2 cellular contexts compared by ENCODE assay signal in the genomic region with DNA sequence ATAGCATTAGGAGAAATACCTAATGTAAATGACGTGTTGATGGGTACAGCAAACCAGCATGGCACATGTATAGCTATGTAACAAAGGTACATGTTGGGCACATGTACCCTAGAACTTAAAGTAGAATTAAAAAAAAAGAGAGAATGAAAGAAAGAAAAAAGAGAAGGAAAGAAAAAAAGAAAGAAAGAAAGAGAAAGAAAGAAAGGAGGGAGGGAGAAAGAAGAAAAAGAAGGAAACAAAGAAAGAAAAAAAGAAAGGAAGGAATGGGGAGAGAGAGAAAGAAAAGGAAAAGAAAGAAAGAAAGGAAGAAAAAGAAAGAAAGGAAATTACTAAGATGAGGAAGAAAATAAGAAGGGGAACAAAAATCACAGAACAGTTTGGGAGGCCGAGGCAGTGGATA.
TF ChIP-seq lines count a peak whose summit lies in the region.

No MANE protein-coding gene starts in this region.

TF ChIP-seq in HepG2, 621 proteins besides CTCF, POLR2A, EP300 and RAD21 (continued from another document and continues in another):
- no peak for TF ChIP-seq SRSF9 (IDR thresholded peaks at IDR 0.05; ENCODE audit: borderline replicate concordance, insufficient read depth, low read depth, low read length, poor library complexity, severe bottlenecking)
- no peak for TF ChIP-seq DPF2 (CRISPR knock-in tag; IDR thresholded peaks at IDR 0.05; ENCODE audit: borderline replicate concordance, low read depth)
- TF ChIP-seq ZNF850 (CRISPR knock-in tag; conservative IDR thresholded peaks at IDR 0.05): no peak
- TF ChIP-seq, protein P1, sequence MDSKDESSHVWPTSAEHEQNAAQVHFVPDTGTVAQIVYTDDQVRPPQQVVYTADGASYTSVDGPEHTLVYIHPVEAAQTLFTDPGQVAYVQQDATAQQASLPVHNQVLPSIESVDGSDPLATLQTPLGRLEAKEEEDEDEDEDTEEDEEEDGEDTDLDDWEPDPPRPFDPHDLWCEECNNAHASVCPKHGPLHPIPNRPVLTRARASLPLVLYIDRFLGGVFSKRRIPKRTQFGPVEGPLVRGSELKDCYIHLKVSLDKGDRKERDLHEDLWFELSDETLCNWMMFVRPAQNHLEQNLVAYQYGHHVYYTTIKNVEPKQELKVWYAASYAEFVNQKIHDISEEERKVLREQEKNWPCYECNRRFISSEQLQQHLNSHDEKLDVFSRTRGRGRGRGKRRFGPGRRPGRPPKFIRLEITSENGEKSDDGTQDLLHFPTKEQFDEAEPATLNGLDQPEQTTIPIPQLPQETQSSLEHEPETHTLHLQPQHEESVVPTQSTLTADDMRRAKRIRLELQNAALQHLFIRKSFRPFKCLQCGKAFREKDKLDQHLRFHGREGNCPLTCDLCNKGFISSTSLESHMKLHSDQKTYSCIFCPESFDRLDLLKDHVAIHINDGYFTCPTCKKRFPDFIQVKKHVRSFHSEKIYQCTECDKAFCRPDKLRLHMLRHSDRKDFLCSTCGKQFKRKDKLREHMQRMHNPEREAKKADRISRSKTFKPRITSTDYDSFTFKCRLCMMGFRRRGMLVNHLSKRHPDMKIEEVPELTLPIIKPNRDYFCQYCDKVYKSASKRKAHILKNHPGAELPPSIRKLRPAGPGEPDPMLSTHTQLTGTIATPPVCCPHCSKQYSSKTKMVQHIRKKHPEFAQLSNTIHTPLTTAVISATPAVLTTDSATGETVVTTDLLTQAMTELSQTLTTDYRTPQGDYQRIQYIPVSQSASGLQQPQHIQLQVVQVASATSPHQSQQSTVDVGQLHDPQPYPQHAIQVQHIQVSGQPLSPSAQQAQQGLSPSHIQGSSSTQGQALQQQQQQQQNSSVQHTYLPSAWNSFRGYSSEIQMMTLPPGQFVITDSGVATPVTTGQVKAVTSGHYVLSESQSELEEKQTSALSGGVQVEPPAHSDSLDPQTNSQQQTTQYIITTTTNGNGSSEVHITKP (CRISPR knock-in tag; IDR thresholded peaks at IDR 0.05; ENCODE audit: low read depth): no peak
- no peak for TF ChIP-seq PBX3 (CRISPR knock-in tag; IDR thresholded peaks at IDR 0.05; ENCODE audit: borderline replicate concordance)
- TF ChIP-seq JDP2 (CRISPR knock-in tag; IDR thresholded peaks at IDR 0.05; ENCODE audit: borderline replicate concordance): no peak
- peak; percentile 92; the same call in 1 of the 2 replicates for TF ChIP-seq TRIM22 (IDR thresholded peaks at IDR 0.05)
- no peak for TF ChIP-seq ZNF704 (CRISPR knock-in tag; IDR thresholded peaks at IDR 0.05; ENCODE audit: borderline replicate concordance)
- TF ChIP-seq, protein P2, sequence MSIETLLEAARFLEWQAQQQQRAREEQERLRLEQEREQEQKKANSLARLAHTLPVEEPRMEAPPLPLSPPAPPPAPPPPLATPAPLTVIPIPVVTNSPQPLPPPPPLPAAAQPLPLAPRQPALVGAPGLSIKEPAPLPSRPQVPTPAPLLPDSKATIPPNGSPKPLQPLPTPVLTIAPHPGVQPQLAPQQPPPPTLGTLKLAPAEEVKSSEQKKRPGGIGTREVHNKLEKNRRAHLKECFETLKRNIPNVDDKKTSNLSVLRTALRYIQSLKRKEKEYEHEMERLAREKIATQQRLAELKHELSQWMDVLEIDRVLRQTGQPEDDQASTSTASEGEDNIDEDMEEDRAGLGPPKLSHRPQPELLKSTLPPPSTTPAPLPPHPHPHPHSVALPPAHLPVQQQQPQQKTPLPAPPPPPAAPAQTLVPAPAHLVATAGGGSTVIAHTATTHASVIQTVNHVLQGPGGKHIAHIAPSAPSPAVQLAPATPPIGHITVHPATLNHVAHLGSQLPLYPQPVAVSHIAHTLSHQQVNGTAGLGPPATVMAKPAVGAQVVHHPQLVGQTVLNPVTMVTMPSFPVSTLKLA (IDR thresholded peaks at IDR 0.05): peak; percentile 72; the same call in 1 of the 2 replicates
- TF ChIP-seq ZNF20 (CRISPR knock-in tag; IDR thresholded peaks at IDR 0.05): no peak

TF ChIP-seq in WTC11, 78 proteins besides CTCF, POLR2A, EP300 and RAD21:
- 0 out of 2 replicates have a peak, but pooled peaks have one; percentile 15 for TF ChIP-seq ZNF512 (CRISPR knock-in tag; IDR thresholded peaks at IDR 0.05; ENCODE audit: borderline replicate concordance)
- TF ChIP-seq HMGXB4 (CRISPR knock-in tag; IDR thresholded peaks at IDR 0.05): no peak
